19 cellular contexts compared by ENCODE assay signal in genomic region chr5:16924201-16924600, GRCh38. TPM values are rescaled to one million over a fixed set of nuclear protein-coding genes. Genes with fewer than 3 reads are reported as not detected.
"Had no signal": no experiment of that assay in that cellular context is flagged by ENCODE, and none has a peak within 500 bp of the region (broad histone marks: within the 10 kb centered on the region; RNA-seq: fewer than 3 reads in every experiment).

No MANE protein-coding gene starts in this region.

- H3K4me1 Mint-ChIP-seq: activated naive CD8-positive, alpha-beta T cell treated with anti-CD3 and anti-CD28 coated beads, Interleukin-2, amount 10 ng/mL, durations not matched to agents 7 days and 5 days; natural killer cell had no signal

- H3K27me3 Mint-ChIP-seq: activated CD4-positive, alpha-beta memory T cell treated with anti-CD3 and anti-CD28 coated beads for 36 hours; activated naive CD8-positive, alpha-beta T cell treated with anti-CD3 and anti-CD28 coated beads, Interleukin-2, amount 10 ng/mL, durations not matched to agents 7 days and 5 days had no signal

- H3K27ac ChIP-seq: cardiac muscle cell, epithelial cell of prostate, parathyroid adenoma, sigmoid colon, WERI-Rb-1 had no signal

- H3K27ac Mint-ChIP-seq: activated CD4-positive, alpha-beta memory T cell treated with anti-CD3 and anti-CD28 coated beads for 36 hours; activated naive CD8-positive, alpha-beta T cell treated with anti-CD3 and anti-CD28 coated beads, Interleukin-2, amount 10 ng/mL, durations not matched to agents 7 days and 5 days; activated T-helper 2 cell treated with anti-CD3 and anti-CD28 coated beads, Interferon-gamma antibody, Interleukin-2, Interleukin-4, amounts not matched to agents 10 μg/mL and 5 μg/mL and 100 μg/mL, durations not matched to agents 14 hours and 24 hours and 36 hours; natural killer cell had no signal

- H3K4me1 ChIP-seq: parathyroid adenoma, sigmoid colon had no signal

- H2AFZ ChIP-seq: parathyroid adenoma had no signal

- ATAC-seq: natural killer cell had no signal

- H3K36me3 ChIP-seq: cardiac muscle cell, sigmoid colon had no signal

- H3K4me3 ChIP-seq: cardiac muscle cell, sigmoid colon had no signal

- H3K4me3 Mint-ChIP-seq: activated CD4-positive, alpha-beta memory T cell treated with anti-CD3 and anti-CD28 coated beads for 36 hours; activated naive CD8-positive, alpha-beta T cell treated with anti-CD3 and anti-CD28 coated beads, Interleukin-2, amount 10 ng/mL, durations not matched to agents 7 days and 5 days; natural killer cell had no signal

- DNase-seq: activated CD4-positive, alpha-beta memory T cell treated with anti-CD3 and anti-CD28 coated beads for 36 hours; activated CD4-positive, alpha-beta T cell treated with anti-CD3 and anti-CD28 coated beads for 4 hours; activated naive CD4-positive, alpha-beta T cell treated with Interleukin-2 at 50 U/mL for 16 hours; activated naive CD8-positive, alpha-beta T cell treated with anti-CD3 and anti-CD28 coated beads, Interleukin-2, amount 10 ng/mL, durations not matched to agents 7 days and 5 days; amygdala; foreskin fibroblast; mesendoderm; natural killer cell; sigmoid colon; stimulated activated CD4-positive, alpha-beta T cell treated with anti-CD3 and anti-CD28 coated beads, Interleukin-12 subunit alpha, Interleukin-12 subunit beta, amount 100 ng/mL, for 4 hours; stimulated activated CD4-positive, alpha-beta T cell treated with anti-CD3 and anti-CD28 coated beads, Interleukin-1b, Interleukin-23, amount 100 ng/mL, for 48 hours; stimulated activated CD8-positive, alpha-beta memory T cell treated with anti-CD3 and anti-CD28 coated beads, Interleukin-4, amount 100 ng/mL, for 48 hours; stimulated activated naive CD4-positive, alpha-beta T cell; T-helper 2 cell; WERI-Rb-1 had no signal

- H3K27me3 ChIP-seq: cardiac muscle cell had no signal

- H3K36me3 Mint-ChIP-seq: activated CD4-positive, alpha-beta memory T cell treated with anti-CD3 and anti-CD28 coated beads for 36 hours; activated naive CD8-positive, alpha-beta T cell treated with anti-CD3 and anti-CD28 coated beads, Interleukin-2, amount 10 ng/mL, durations not matched to agents 7 days and 5 days; natural killer cell had no signal

- H3K9ac ChIP-seq: parathyroid adenoma had no signal

- H3K9me3 Mint-ChIP-seq: activated CD4-positive, alpha-beta memory T cell treated with anti-CD3 and anti-CD28 coated beads for 36 hours; activated naive CD8-positive, alpha-beta T cell treated with anti-CD3 and anti-CD28 coated beads, Interleukin-2, amount 10 ng/mL, durations not matched to agents 7 days and 5 days; activated T-helper 2 cell treated with anti-CD3 and anti-CD28 coated beads, Interferon-gamma antibody, Interleukin-2, Interleukin-4, amounts not matched to agents 10 μg/mL and 5 μg/mL and 100 μg/mL, durations not matched to agents 14 hours and 24 hours and 36 hours had no signal

- H3K9me3 ChIP-seq: sigmoid colon had no signal

RNA-seq across cellular contexts. Expression of gene MYO10, which starts 11.9 kb away (rescaled TPM):
- total RNA-seq: activated naive CD8-positive, alpha-beta T cell treated with anti-CD3 and anti-CD28 coated beads, Interleukin-2, amount 10 ng/mL, durations not matched to agents 7 days and 5 days had no signal
